10 cellular contexts compared by ENCODE assay signal in genomic region chr2:237171396-237171795, GRCh38.
DNase-seq lines count a peak whose midpoint lies in the region; ATAC-seq and TF ChIP-seq lines count a peak whose summit lies in the region.
"Had no signal": no experiment of that assay in that cellular context is flagged by ENCODE, and none has a peak within 500 bp of the region (broad histone marks: within the 10 kb centered on the region; RNA-seq: fewer than 3 reads in every experiment).

No MANE protein-coding gene starts in this region.

- H2AFZ ChIP-seq in ACC112 (ENCODE audit: low read length, unreplicated experiment): peak overlapping the region; percentile 66

- peak overlapping the region; percentile 91 for H3K27ac ChIP-seq in ACC112 (ENCODE audit: low read depth, low read length)

- DNase-seq in MG63 (peak; percentile 57), epithelial cell of proximal tubule (ENCODE audit: low read depth) (peak; percentile 77), myocyte (ENCODE audit: low read depth) (peak; percentile 88), COR-L47 (lab: John Stamatoyannopoulos, UW) (no peak)
- DNase-seq: activated gamma-delta T cell, NCI-H69 had no signal

- H3K27me3 ChIP-seq in ACC112 (ENCODE audit: insufficient read depth, low read length): no peaks in the 10 kb centered on the region
- H3K27me3 ChIP-seq in MG63: no peaks in the 10 kb centered on the region

- H3K79me2 ChIP-seq in ACC112 (ENCODE audit: control insufficient read depth, insufficient read depth, low read length, unreplicated experiment): no peaks in the 10 kb centered on the region

- peaks cover 12% of the 10 kb centered on the region for H3K36me3 ChIP-seq in ACC112 (ENCODE audit: insufficient read depth, low read length)
- peaks cover 44% of the 10 kb centered on the region for H3K36me3 ChIP-seq in MG63

- peak overlapping the region; percentile 45 for H3K4me3 ChIP-seq in ACC112 (ENCODE audit: low read depth, low read length)
- H3K4me3 ChIP-seq in MG63: no peak overlapping the region
- H3K4me3 ChIP-seq in epithelial cell of proximal tubule (ENCODE audit: low read depth, low read length): no peak overlapping the region

- peak; percentile 63 for TF ChIP-seq CTCF in epithelial cell of proximal tubule (conservative IDR thresholded peaks at IDR 0.05; ENCODE audit: low read depth, low read length)

- peaks cover 33% of the 10 kb centered on the region for H3K9me3 ChIP-seq in MG63

- ATAC-seq in HG03521 (IDR thresholded peaks at IDR 0.05; ENCODE audit: unreplicated experiment): no peak
- no peak for ATAC-seq in HG03025 (IDR thresholded peaks at IDR 0.05; ENCODE audit: low FRiP score, unreplicated experiment)
- no peak for ATAC-seq in HG02759 (IDR thresholded peaks at IDR 0.05; ENCODE audit: unreplicated experiment)

- H3K4me1 ChIP-seq in ACC112 (ENCODE audit: control insufficient read depth, insufficient read depth, low read length, unreplicated experiment): peaks cover 26% of the 10 kb centered on the region
